ENCODE assay signal across 23 cellular contexts in genomic region chr7:119572132-119572531, GRCh38.
DNase-seq lines count a peak whose midpoint lies in the region; ATAC-seq and TF ChIP-seq lines count a peak whose summit lies in the region.
"Had no signal": no experiment of that assay in that cellular context is flagged by ENCODE, and none has a peak within 500 bp of the region (broad histone marks: within the 10 kb centered on the region; RNA-seq: fewer than 3 reads in every experiment).

No MANE protein-coding gene starts in this region.

- H3K27ac ChIP-seq in H9 (ENCODE audit: insufficient read length, low read depth, low read length): no peak overlapping the region
- no peak overlapping the region for H3K27ac ChIP-seq in neuronal stem cell (replicated peaks; ENCODE audit: low read length)
- H3K27ac ChIP-seq: adrenal gland, cardiac muscle cell, HL-60, SJSA1, suprapubic skin had no signal

- H3K4me1 ChIP-seq in H9 (ENCODE audit: insufficient read depth, low read length) (no peaks in the 10 kb centered on the region), neuronal stem cell (ENCODE audit: control insufficient read depth in 2 of 2, insufficient read depth in 1 of 2, low read depth in 1 of 2, low read length in 2 of 2) (no peaks in the 10 kb centered on the region), HAP-1 (no peaks in the 10 kb centered on the region)
- H3K4me1 ChIP-seq: adrenal gland, SJSA1, suprapubic skin had no signal

- H2AK5ac ChIP-seq in H9 (ENCODE audit: insufficient read length, low read length) (no peak overlapping the region), neuronal stem cell (ENCODE audit: low read depth, low read length) (no peak overlapping the region)

- no peak overlapping the region for H2BK5ac ChIP-seq in H9 (ENCODE audit: insufficient read length, low read length)
- no peak overlapping the region for H2BK5ac ChIP-seq in neuronal stem cell (ENCODE audit: low read length)

- H3K18ac ChIP-seq in H9 (ENCODE audit: insufficient read length, low read depth, low read length) (no peak overlapping the region), neuronal stem cell (ENCODE audit: low read length) (no peak overlapping the region)

- H4K20me1 ChIP-seq in H9 (ENCODE audit: control insufficient read depth, insufficient read depth, insufficient read length): no peaks in the 10 kb centered on the region

- TF ChIP-seq CTCF in H9 (conservative IDR thresholded peaks at IDR 0.05) (peak; percentile 52), chondrocyte (IDR thresholded peaks at IDR 0.05) (peak; percentile 60)

- H3K14ac ChIP-seq in H9 (ENCODE audit: insufficient read depth, low read length): no peak overlapping the region
- H3K14ac ChIP-seq in neuronal stem cell (ENCODE audit: low read length): no peak overlapping the region

- no peak overlapping the region for H2BK120ac ChIP-seq in H9 (ENCODE audit: low read depth, low read length, poor library complexity, severe bottlenecking)
- H2BK120ac ChIP-seq in neuronal stem cell (ENCODE audit: low read depth, low read length): no peak overlapping the region

- no peaks in the 10 kb centered on the region for H3K79me2 ChIP-seq in H9 (ENCODE audit: insufficient read depth, low read length)

- H4K91ac ChIP-seq in H9 (ENCODE audit: insufficient read length, low read depth, low read length) (no peak overlapping the region), neuronal stem cell (ENCODE audit: low read depth, low read length, poor library complexity) (no peak overlapping the region)

- H3K27me3 Mint-ChIP-seq in H9 (ENCODE audit: low read depth): no peaks in the 10 kb centered on the region
- H3K27me3 Mint-ChIP-seq in chondrocyte (ENCODE audit: low read depth): no peaks in the 10 kb centered on the region
- H3K27me3 Mint-ChIP-seq: activated CD8-positive, alpha-beta memory T cell treated with anti-CD3 and anti-CD28 coated beads, Interleukin-2, amount 10 ng/mL, durations not matched to agents 7 days and 5 days had no signal

- H2BK15ac ChIP-seq in H9 (ENCODE audit: low read depth, low read length) (no peak overlapping the region), neuronal stem cell (ENCODE audit: low read length) (no peak overlapping the region)

- no peak overlapping the region for H3K4me3 Mint-ChIP-seq in H9
- no peak overlapping the region for H3K4me3 Mint-ChIP-seq in chondrocyte (ENCODE audit: unreplicated experiment)
- H3K4me3 Mint-ChIP-seq: activated CD8-positive, alpha-beta memory T cell treated with anti-CD3 and anti-CD28 coated beads, Interleukin-2, amount 10 ng/mL, durations not matched to agents 7 days and 5 days had no signal

- H3K36me3 Mint-ChIP-seq in H9 (ENCODE audit: insufficient read depth in 1 of 3, low read depth in 3 of 3) (no peaks in the 10 kb centered on the region), chondrocyte (ENCODE audit: low read depth) (no peaks in the 10 kb centered on the region)
- H3K36me3 Mint-ChIP-seq: activated CD8-positive, alpha-beta memory T cell treated with anti-CD3 and anti-CD28 coated beads, Interleukin-2, amount 10 ng/mL, durations not matched to agents 7 days and 5 days had no signal

- H3K79me1 ChIP-seq in H9 (ENCODE audit: insufficient read depth, low read depth, low read length, poor library complexity, severe bottlenecking) (no peaks in the 10 kb centered on the region), neuronal stem cell (ENCODE audit: low read depth, low read length) (no peaks in the 10 kb centered on the region)

- H2BK12ac ChIP-seq in H9 (ENCODE audit: insufficient read length, low read depth, low read length): no peak overlapping the region
- H2BK12ac ChIP-seq in neuronal stem cell (ENCODE audit: low read length): no peak overlapping the region

- H3K4ac ChIP-seq in H9 (ENCODE audit: low read depth, low read length) (no peak overlapping the region), neuronal stem cell (ENCODE audit: low read length) (no peak overlapping the region)

- H3K9me3 Mint-ChIP-seq in H9: no peaks in the 10 kb centered on the region
- no peaks in the 10 kb centered on the region for H3K9me3 Mint-ChIP-seq in chondrocyte (ENCODE audit: low read depth)

- DNase-seq in Ammon's horn (ENCODE audit: low spot score) (peak; percentile 20), H9 (peak; percentile 40), chondrocyte (ENCODE audit: low spot score) (peak; percentile 78), neuronal stem cell (ENCODE audit: low spot score) (no peak), glomerular visceral epithelial cell (ENCODE audit: extremely low spot score) (no peak), HAP-1 (ENCODE audit: low spot score in 2 of 2) (no peak), MG63 (no peak)
- DNase-seq: activated CD4-positive, alpha-beta T cell treated with anti-CD3 and anti-CD28 coated beads for 1 hour; activated CD8-positive, alpha-beta memory T cell treated with anti-CD3 and anti-CD28 coated beads, Interleukin-2, amount 10 ng/mL, durations not matched to agents 7 days and 5 days; activated effector memory CD4-positive, alpha-beta T cell treated with Interleukin-2 at 50 U/mL for 16 hours; adrenal gland; COR-L47; effector CD8-positive, alpha-beta T cell; kidney glomerular epithelial cell; NCI-H1048; NCI-H2171; stimulated activated CD4-positive, alpha-beta T cell treated with anti-CD3 and anti-CD28 coated beads, Interleukin-4, amount 100 ng/mL, for 24 hours had no signal

- in situ Hi-C loops in HAP-1 (cut with MboI; ENCODE audit: low sequenced_read_pairs): no loop called here

- no peak for ATAC-seq in HG03280 (IDR thresholded peaks at IDR 0.05; ENCODE audit: unreplicated experiment)
- ATAC-seq: activated CD8-positive, alpha-beta memory T cell treated with anti-CD3 and anti-CD28 coated beads, Interleukin-2, amount 10 ng/mL, durations not matched to agents 7 days and 5 days; GM12878 had no signal

- H3K4me2 ChIP-seq in H9 (ENCODE audit: insufficient read depth, insufficient read length, low read length) (no peak overlapping the region), neuronal stem cell (ENCODE audit: insufficient read depth, low read length, poor library complexity, severe bottlenecking) (no peak overlapping the region)

- no peak overlapping the region for H3K27ac Mint-ChIP-seq in H9
- no peak overlapping the region for H3K27ac Mint-ChIP-seq in chondrocyte (ENCODE audit: unreplicated experiment)
- H3K27ac Mint-ChIP-seq: activated CD8-positive, alpha-beta memory T cell treated with anti-CD3 and anti-CD28 coated beads, Interleukin-2, amount 10 ng/mL, durations not matched to agents 7 days and 5 days had no signal

- no peak overlapping the region for H2BK20ac ChIP-seq in H9 (ENCODE audit: low read depth, low read length, poor library complexity, severe bottlenecking)

- H3K36me3 ChIP-seq in neuronal stem cell (replicated peaks in 1 of 2; ENCODE audit: control insufficient read depth in 2 of 2, insufficient read depth in 2 of 2, low read length in 2 of 2): no peaks in the 10 kb centered on the region
- no peaks in the 10 kb centered on the region for H3K36me3 ChIP-seq in HAP-1 (replicated peaks)
- H3K36me3 ChIP-seq in MG63: no peaks in the 10 kb centered on the region
- H3K36me3 ChIP-seq: adrenal gland, cardiac muscle cell, SJSA1, suprapubic skin had no signal

- H4K5ac ChIP-seq in H9 (ENCODE audit: insufficient read length, low read depth, low read length): no peak overlapping the region

- H4K8ac ChIP-seq in H9 (replicated peaks; ENCODE audit: insufficient read length, low read depth, low read length) (no peak overlapping the region), neuronal stem cell (ENCODE audit: low read depth, low read length) (no peak overlapping the region)

- no peak overlapping the region for H2AFZ ChIP-seq in H9 (ENCODE audit: low read length)
- no peak overlapping the region for H2AFZ ChIP-seq in neuronal stem cell (ENCODE audit: low read length)

- H3K9ac ChIP-seq in H9 (ENCODE audit: extremely low read depth, insufficient read length, low read length): no peak overlapping the region
- H3K9ac ChIP-seq in neuronal stem cell (ENCODE audit: low read depth, low read length, poor library complexity): no peak overlapping the region

- H3K4me3 ChIP-seq in neuronal stem cell (ENCODE audit: low read length in 2 of 2) (peak overlapping the region in 1 of 2 donors; percentile 29), HAP-1 (no peak overlapping the region), MG63 (no peak overlapping the region)
- H3K4me3 ChIP-seq: adrenal gland, cardiac muscle cell, GM12878, SJSA1, suprapubic skin had no signal

- no peaks in the 10 kb centered on the region for H3K23me2 ChIP-seq in H9 (ENCODE audit: insufficient read length, low read depth, low read length, poor library complexity, severe bottlenecking)

- H3K9me3 ChIP-seq in H9 (ENCODE audit: control insufficient read depth, low read depth, low read length) (no peaks in the 10 kb centered on the region), neuronal stem cell (replicated peaks in 1 of 2; ENCODE audit: control insufficient read depth in 2 of 2, insufficient read depth in 1 of 2, low read depth in 1 of 2, low read length in 2 of 2) (no peaks in the 10 kb centered on the region), HAP-1 (no peaks in the 10 kb centered on the region), MG63 (no peaks in the 10 kb centered on the region)
- H3K9me3 ChIP-seq: adrenal gland, SJSA1, suprapubic skin had no signal

- H3K56ac ChIP-seq in H9 (ENCODE audit: insufficient read length, low read depth, low read length): no peak overlapping the region

- no peaks in the 10 kb centered on the region for H3K4me1 Mint-ChIP-seq in H9
- H3K4me1 Mint-ChIP-seq in chondrocyte (ENCODE audit: low read depth): no peaks in the 10 kb centered on the region
- H3K4me1 Mint-ChIP-seq: activated CD8-positive, alpha-beta memory T cell treated with anti-CD3 and anti-CD28 coated beads, Interleukin-2, amount 10 ng/mL, durations not matched to agents 7 days and 5 days had no signal

- H3T11ph ChIP-seq in H9 (ENCODE audit: low read length): no peak overlapping the region

- no CpG with 5 or more reads among the region's 4 CpGs for WGBS in H9 (ENCODE audit: extremely low coverage, insufficient read length, low lambda C conversion rate)
- WGBS in neuronal stem cell (ENCODE audit: extremely low coverage in 2 of 2, insufficient read length in 2 of 2, insufficient replicate concordance in 1 of 2), 2 donors: no CpG with 5 or more reads among the region's 4 CpGs

- no peak overlapping the region for H3K23ac ChIP-seq in H9 (ENCODE audit: insufficient read length, low read depth, low read length)
- H3K23ac ChIP-seq in neuronal stem cell (ENCODE audit: low read depth, low read length, poor library complexity): peak overlapping the region; percentile 62

- no peaks in the 10 kb centered on the region for H3K27me3 ChIP-seq in H9 (ENCODE audit: insufficient read depth, low read length)
- no peaks in the 10 kb centered on the region for H3K27me3 ChIP-seq in neuronal stem cell (ENCODE audit: control insufficient read depth in 3 of 3, insufficient read depth in 3 of 3, low read depth in 1 of 3, low read length in 3 of 3)
- no peaks in the 10 kb centered on the region for H3K27me3 ChIP-seq in HAP-1 (ENCODE audit: low read depth)
- no peaks in the 10 kb centered on the region for H3K27me3 ChIP-seq in MG63
- H3K27me3 ChIP-seq: adrenal gland, cardiac muscle cell, SJSA1, suprapubic skin had no signal

Comparison
In these comparisons a context has a peak if more than half of its experiments do, and no peak if none do; other contexts are left out.
1. DNase-seq: peak in Ammon's horn (single experiment), H9 (single experiment) and chondrocyte (single experiment); none in neuronal stem cell (single experiment), glomerular visceral epithelial cell (single experiment), HAP-1 (0 of 2) and MG63 (single experiment).